8 cellular contexts compared by ENCODE assay signal in genomic region chr20:11053310-11053709, GRCh38.
"Had no signal": no experiment of that assay in that cellular context is flagged by ENCODE, and none has a peak within 500 bp of the region (broad histone marks: within the 10 kb centered on the region; RNA-seq: fewer than 3 reads in every experiment).

No MANE protein-coding gene starts in this region.

- FAIRE-seq: H1, H54 had no signal

- DNase-seq: H9, HCEC 1CT, KBM-7 had no signal

- H3K4me3 ChIP-seq: GM23338 had no signal

- H3K4me2 ChIP-seq: GM23338, KMS-11 had no signal

- H3K27ac ChIP-seq: HL-60, KMS-11 had no signal

- ATAC-seq: GM23338 had no signal

- H2AFZ ChIP-seq: GM23338 had no signal

- H3K9ac ChIP-seq: KMS-11 had no signal
